ENCODE assay signal across 1 cellular context in the genomic region with DNA sequence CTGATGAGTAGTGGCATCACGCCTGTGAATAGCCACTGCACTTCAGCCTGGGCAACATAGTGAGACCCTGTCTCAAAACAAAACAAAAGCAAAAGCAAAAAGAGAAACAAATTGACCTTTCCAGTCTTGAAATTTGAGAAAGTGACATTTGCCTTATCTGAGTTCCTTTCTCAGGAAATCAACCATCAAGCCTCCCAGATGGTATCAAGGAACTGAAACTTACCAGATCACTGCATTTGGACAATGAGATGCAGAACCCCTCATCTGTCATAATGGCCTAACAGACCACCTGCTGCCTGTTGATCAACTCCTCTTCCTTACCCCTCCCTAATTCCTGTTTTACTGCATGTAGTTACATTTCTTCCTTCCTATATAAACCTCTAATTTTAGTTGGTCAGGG.
A peak's percentile ranks its signal among the peaks of the same experiment; 100 is the strongest.
TF ChIP-seq lines count a peak whose summit lies in the region.

No MANE protein-coding gene starts in this region.

TF ChIP-seq in K562, 482 proteins besides CTCF, POLR2A, EP300 and RAD21:
- TF ChIP-seq CBX1 (IDR thresholded peaks at IDR 0.05; ENCODE audit: low read depth), result peak; percentile 57; the same call in 1 of the 2 replicates
- TF ChIP-seq CBX3 (IDR thresholded peaks at IDR 0.05; ENCODE audit: borderline replicate concordance in 1 of 2, low read length in 2 of 2), result peak in 1 of 2 experiments; percentile 81; a peak in 1 of 3 replicates
- peak; percentile 93; the same call in 1 of the 2 replicates for TF ChIP-seq TRIM28 (IDR thresholded peaks at IDR 0.05)
- peak; percentile 7 to 44; a peak in 2 of 4 replicates for TF ChIP-seq TRIM24 (IDR thresholded peaks at IDR 0.05)
- peak; percentile 87 for TF ChIP-seq ZNF766 (CRISPR knock-in tag; conservative IDR thresholded peaks at IDR 0.05)
